In the genomic region with DNA sequence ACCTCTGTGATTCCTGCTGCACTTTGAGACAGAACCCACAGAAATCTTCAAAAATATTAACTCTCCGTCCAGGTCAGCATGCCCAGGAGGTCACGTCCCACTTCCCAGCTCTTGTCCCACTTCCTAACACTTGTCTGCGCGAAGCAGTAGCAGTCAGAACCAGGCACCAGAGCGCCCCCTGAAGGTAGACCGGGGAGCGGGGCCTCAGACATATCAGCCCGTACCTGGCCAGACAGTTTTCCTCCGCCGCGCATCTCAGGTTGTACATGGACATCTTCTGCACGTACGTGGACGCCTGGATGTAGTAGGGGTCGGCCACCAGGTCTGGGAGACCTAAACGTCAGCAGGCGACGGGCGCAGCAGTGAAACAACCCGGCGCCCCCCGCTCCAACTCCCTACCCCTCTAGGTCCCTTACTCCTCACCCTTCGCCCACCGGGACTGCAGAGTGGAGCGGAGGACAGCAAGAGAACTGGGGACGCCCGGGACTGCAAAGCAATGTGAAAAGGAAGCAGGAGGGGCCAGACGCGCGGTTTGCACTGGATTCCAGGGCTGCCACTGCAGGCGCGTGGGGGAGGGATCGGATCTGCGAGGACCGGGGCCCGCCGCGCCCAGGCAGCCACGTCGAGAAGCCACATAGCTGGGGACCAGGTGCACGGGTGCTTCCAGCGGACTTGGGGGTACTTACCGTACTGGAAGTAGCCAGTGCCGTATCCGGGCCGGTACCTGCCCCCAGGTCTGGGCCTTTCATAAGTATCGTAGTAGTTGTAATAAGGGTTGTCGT, we compare ENCODE assay signal across 8 cellular contexts. TPM values are rescaled to one million over a fixed set of nuclear protein-coding genes. Genes with fewer than 3 reads are reported as not detected.
A peak's percentile ranks its signal among the peaks of the same experiment; 100 is the strongest.
DNase-seq lines count a peak whose midpoint lies in the region; ATAC-seq, FAIRE-seq and TF ChIP-seq lines count a peak whose summit lies in the region.

No MANE protein-coding gene starts in this region.

- ATAC-seq in esophagus mucosa = peak; percentile 85
- peak; percentile 87 for ATAC-seq in mucosa of descending colon

- no peaks in the 10 kb centered on the region for H3K36me3 Mint-ChIP-seq in activated CD4-positive, alpha-beta T cell treated with anti-CD3 and anti-CD28 coated beads, Interleukin-2, amount 10 ng/mL, durations not matched to agents 7 days and 5 days (ENCODE audit: low read depth)

- CTCF ChIA-PET in activated CD4-positive, alpha-beta T cell treated with anti-CD3 and anti-CD28 coated beads, Interleukin-2, amount 10 ng/mL, durations not matched to agents 7 days and 5 days (lab: Charles Lee) = no interaction called here

- intact Hi-C loops in mucosa of descending colon (cut with DNase I, micrococcal nuclease) = loop anchor here in 1 of 2 donors (5.0 kb wide), 1 partner anchor 110 kb away; no protein-coding TSS in a partner anchor

- H3K9me3 Mint-ChIP-seq in activated CD4-positive, alpha-beta T cell treated with anti-CD3 and anti-CD28 coated beads, Interleukin-2, amount 10 ng/mL, durations not matched to agents 7 days and 5 days = no peaks in the 10 kb centered on the region

- no peak overlapping the region for H3K27ac ChIP-seq in stomach smooth muscle (ENCODE audit: low read length)

- H3K36me3 ChIP-seq in mucosa of descending colon (ENCODE audit: low read depth) (no peaks in the 10 kb centered on the region), stomach smooth muscle (ENCODE audit: control insufficient read depth in 2 of 2, insufficient read depth in 2 of 2, low read length in 2 of 2) (no peaks in the 10 kb centered on the region)

- POLR2A ChIA-PET in activated CD4-positive, alpha-beta T cell treated with anti-CD3 and anti-CD28 coated beads, Interleukin-2, amount 10 ng/mL, durations not matched to agents 7 days and 5 days (lab: Charles Lee) = no interaction called here

- peaks cover 0 to 2% of the 10 kb centered on the region in 2 donors for H3K27me3 ChIP-seq in stomach smooth muscle (ENCODE audit: control insufficient read depth in 1 of 2, insufficient read depth in 2 of 2, low read length in 2 of 2)

- peaks cover 75% of the 10 kb centered on the region for H3K27me3 Mint-ChIP-seq in activated CD4-positive, alpha-beta T cell treated with anti-CD3 and anti-CD28 coated beads, Interleukin-2, amount 10 ng/mL, durations not matched to agents 7 days and 5 days

- peak overlapping the region; percentile 52 for H3K4me3 Mint-ChIP-seq in activated CD4-positive, alpha-beta T cell treated with anti-CD3 and anti-CD28 coated beads, Interleukin-2, amount 10 ng/mL, durations not matched to agents 7 days and 5 days

- H3K9me3 ChIP-seq in mucosa of descending colon (no peaks in the 10 kb centered on the region), stomach smooth muscle (ENCODE audit: control insufficient read depth in 2 of 2, low read length in 2 of 2) (no peaks in the 10 kb centered on the region)

- H3K4me3 ChIP-seq in mucosa of descending colon = no peak overlapping the region
- peak overlapping the region; percentile 83 to 88 for H3K4me3 ChIP-seq in stomach smooth muscle (ENCODE audit: low read length in 2 of 2)

- H3K4me1 Mint-ChIP-seq in activated CD4-positive, alpha-beta T cell treated with anti-CD3 and anti-CD28 coated beads, Interleukin-2, amount 10 ng/mL, durations not matched to agents 7 days and 5 days = peaks cover 16% of the 10 kb centered on the region

- no peak overlapping the region for H3K27ac Mint-ChIP-seq in activated CD4-positive, alpha-beta T cell treated with anti-CD3 and anti-CD28 coated beads, Interleukin-2, amount 10 ng/mL, durations not matched to agents 7 days and 5 days

- TF ChIP-seq POLR2A in H54 (IDR thresholded peaks at IDR 0.05; ENCODE audit: low read depth, low read length) = peak; percentile 25; the same call in 1 of the 2 replicates

- H3K4me1 ChIP-seq in mucosa of descending colon (ENCODE audit: low read depth) (peaks cover 15% of the 10 kb centered on the region), stomach smooth muscle (ENCODE audit: control insufficient read depth, insufficient read depth, low read length) (peaks cover 17% of the 10 kb centered on the region)

- peak; percentile 91 for DNase-seq in ELF-1 (ENCODE audit: low read depth, low spot score)
- peak; percentile 38 for DNase-seq in H54 (ENCODE audit: insufficient read length, low spot score)
- peak; percentile 17 for DNase-seq in NCI-H2029 treated with DMSO at 0.1 percent for 48 hours (lab: John Stamatoyannopoulos, UW)
- peak; percentile 45 for DNase-seq in activated CD4-positive, alpha-beta T cell treated with anti-CD3 and anti-CD28 coated beads, Interleukin-2, amount 10 ng/mL, durations not matched to agents 7 days and 5 days
- peak; percentile 76 to 85 (median 83) for DNase-seq in mucosa of descending colon
- DNase-seq in cortex of kidney (lab: John Stamatoyannopoulos, UW) = no peak

- peak overlapping the region; percentile 7 to 55 for H3K9ac ChIP-seq in stomach smooth muscle (ENCODE audit: low read length in 2 of 2)

- FAIRE-seq in H54 (lab: Jason Lieb, UNC) = peak; percentile 52

- peak; percentile 35 for TF ChIP-seq CTCF in mucosa of descending colon (IDR thresholded peaks at IDR 0.05)

RNA-seq across cellular contexts. Expression of gene LOX, which starts 1.2 kb away (rescaled TPM):
- total RNA-seq in activated CD4-positive, alpha-beta T cell treated with anti-CD3 and anti-CD28 coated beads, Interleukin-2, amount 10 ng/mL, durations not matched to agents 7 days and 5 days = under 1 TPM; 0.04 to 0.10 TPM
- total RNA-seq in esophagus mucosa (6.6 TPM), mucosa of descending colon (1 to 10 TPM; 1.2 to 6.7 (median 4.6) TPM)

RNA-seq across cellular contexts. Expression of gene ZNF474, which starts 52.5 kb away (rescaled TPM):
- not detected for total RNA-seq in activated CD4-positive, alpha-beta T cell treated with anti-CD3 and anti-CD28 coated beads, Interleukin-2, amount 10 ng/mL, durations not matched to agents 7 days and 5 days
- total RNA-seq in esophagus mucosa (not detected), mucosa of descending colon (under 1 TPM in 2 of 3 donors, not detected in 1; 0.28 to 0.61 TPM)
